ENCODE assay signal across 17 cellular contexts in the genomic region with DNA sequence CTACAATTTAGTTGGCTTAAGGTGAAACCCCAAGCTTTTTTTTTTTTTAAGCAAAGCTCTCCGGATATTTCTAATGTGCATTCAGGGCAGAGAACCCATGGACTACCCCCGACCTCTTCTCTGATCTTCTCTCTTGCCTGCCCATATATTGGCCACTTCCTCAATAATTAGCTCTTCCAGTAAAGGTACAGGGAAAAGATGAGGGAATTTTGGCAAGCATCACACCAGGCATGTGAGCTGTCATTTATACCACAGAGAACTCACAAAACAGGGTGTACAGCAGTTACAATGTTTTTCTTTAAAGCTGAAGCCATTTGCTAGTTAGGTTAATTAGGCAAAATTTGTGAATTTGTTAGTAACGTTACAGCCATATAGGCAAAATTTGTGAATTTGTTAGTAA.
"Had no signal": no experiment of that assay in that cellular context is flagged by ENCODE, and none has a peak within 500 bp of the region (broad histone marks: within the 10 kb centered on the region; RNA-seq: fewer than 3 reads in every experiment).

No MANE protein-coding gene starts in this region.

- H3K9me3 ChIP-seq: lower lobe of right lung, thyroid gland, uterus had no signal

- H3K27me3 ChIP-seq: brain microvascular endothelial cell, foreskin keratinocyte, thyroid gland, uterus had no signal

- DNase-seq: activated CD4-positive, alpha-beta T cell treated with anti-CD3 and anti-CD28 coated beads, Interleukin-2, amount 50 U/mL, for 1 hour; activated CD4-positive, CD25-positive, alpha-beta regulatory T cell treated with anti-CD3 and anti-CD28 coated beads, Interleukin-2, amount 50 U/mL, for 72 hours; activated CD8-positive, alpha-beta T cell treated with anti-CD3 and anti-CD28 coated beads, Interleukin-2, amount 10 ng/mL, durations not matched to agents 7 days and 5 days; activated gamma-delta T cell treated with Interleukin-2 at 50 U/mL for 16 hours; aorta; brain microvascular endothelial cell; foreskin keratinocyte; lower lobe of right lung; naive thymus-derived CD4-positive, alpha-beta T cell; retina; stimulated activated CD4-positive, alpha-beta T cell treated with anti-CD3 and anti-CD28 coated beads, Interleukin-4, amount 100 ng/mL, for 24 hours; stimulated activated naive CD4-positive, alpha-beta T cell treated with Interleukin-2 at 50 U/mL for 16 hours; T-helper 1 cell; thyroid gland; uterus; WERI-Rb-1 had no signal

- H3K4me1 ChIP-seq: foreskin keratinocyte had no signal

- H3K4me3 ChIP-seq: coronary artery, lower lobe of right lung, thyroid gland, uterus had no signal

- ATAC-seq: activated CD8-positive, alpha-beta T cell treated with anti-CD3 and anti-CD28 coated beads, Interleukin-2, amount 10 ng/mL, durations not matched to agents 7 days and 5 days; foreskin keratinocyte; lower lobe of right lung; naive thymus-derived CD4-positive, alpha-beta T cell had no signal

- H3K27ac ChIP-seq: brain microvascular endothelial cell, foreskin keratinocyte, lower lobe of right lung, WERI-Rb-1 had no signal

- H3K36me3 ChIP-seq: brain microvascular endothelial cell, lower lobe of right lung, thyroid gland, uterus, WERI-Rb-1 had no signal
